In the genomic region with DNA sequence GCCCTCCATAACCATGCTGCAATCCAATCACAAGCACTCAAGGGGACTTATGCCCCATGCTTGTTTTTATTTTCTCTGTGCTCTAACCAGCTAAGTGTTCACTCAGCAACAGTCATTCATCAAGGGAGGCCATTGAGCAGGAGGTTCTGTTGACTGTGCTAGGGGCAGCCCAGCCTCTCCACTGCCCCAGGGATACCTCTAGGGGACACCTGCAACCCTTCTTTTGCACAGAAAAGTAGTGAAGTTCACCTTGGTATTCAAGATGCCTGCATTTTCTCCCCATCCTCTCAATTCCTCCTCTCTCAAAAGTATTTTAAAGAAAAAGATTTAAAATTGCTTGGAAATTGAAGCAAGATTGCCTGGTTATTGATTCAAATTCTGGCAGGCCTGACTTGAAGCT, we compare ENCODE assay signal across 21 cellular contexts.
"Had no signal": no experiment of that assay in that cellular context is flagged by ENCODE, and none has a peak within 500 bp of the region (broad histone marks: within the 10 kb centered on the region; RNA-seq: fewer than 3 reads in every experiment).

No MANE protein-coding gene starts in this region.

- H3K9me3 ChIP-seq: MG63 had no signal

- ATAC-seq: HepG2, SK-N-SH treated with all-trans-retinoic acid at 6 μM for 48 hours had no signal

- H3K27ac ChIP-seq: RWPE1 had no signal

- H3K36me3 ChIP-seq: MG63 had no signal

- H3K4me3 ChIP-seq: MG63 had no signal

- DNase-seq: IMR-90, Karpas-422, KG1, MG63, NCI-H1092 treated with DMSO at 0.1 percent for 48 hours, NCI-H1436, NCI-H187, NCI-H2029, NCI-H2081 treated with DMSO at 0.1 percent for 48 hours, NCI-H2171, NCI-H226, NCI-H446, NCI-H510A, NCI-H524 treated with DMSO at 0.1 percent for 48 hours, NCI-H69, NCI-H774, SHP77, T-helper 1 cell had no signal
